In genomic region chr4:40871695-40872250, GRCh38 we compare ENCODE assay signal across 7 cellular contexts.
"Had no signal": no experiment of that assay in that cellular context is flagged by ENCODE, and none has a peak within 500 bp of the region (broad histone marks: within the 10 kb centered on the region; RNA-seq: fewer than 3 reads in every experiment).

No MANE protein-coding gene starts in this region.

- ATAC-seq: HepG2, K562 had no signal

- H3K27ac ChIP-seq: HL-60 had no signal

- H3K4me3 Mint-ChIP-seq: IgD-negative memory B cell had no signal

- H3K36me3 Mint-ChIP-seq: IgD-negative memory B cell had no signal

- DNase-seq: IMR-90, KBM-7 had no signal

- H3K4me3 ChIP-seq: K562 had no signal

- FAIRE-seq: HepG2, HTR-8/SVneo, K562 had no signal

- H3K9me3 Mint-ChIP-seq: IgD-negative memory B cell had no signal

- H3K27ac Mint-ChIP-seq: IgD-negative memory B cell had no signal

- H3K4me1 Mint-ChIP-seq: IgD-negative memory B cell had no signal
